In the genomic region with DNA sequence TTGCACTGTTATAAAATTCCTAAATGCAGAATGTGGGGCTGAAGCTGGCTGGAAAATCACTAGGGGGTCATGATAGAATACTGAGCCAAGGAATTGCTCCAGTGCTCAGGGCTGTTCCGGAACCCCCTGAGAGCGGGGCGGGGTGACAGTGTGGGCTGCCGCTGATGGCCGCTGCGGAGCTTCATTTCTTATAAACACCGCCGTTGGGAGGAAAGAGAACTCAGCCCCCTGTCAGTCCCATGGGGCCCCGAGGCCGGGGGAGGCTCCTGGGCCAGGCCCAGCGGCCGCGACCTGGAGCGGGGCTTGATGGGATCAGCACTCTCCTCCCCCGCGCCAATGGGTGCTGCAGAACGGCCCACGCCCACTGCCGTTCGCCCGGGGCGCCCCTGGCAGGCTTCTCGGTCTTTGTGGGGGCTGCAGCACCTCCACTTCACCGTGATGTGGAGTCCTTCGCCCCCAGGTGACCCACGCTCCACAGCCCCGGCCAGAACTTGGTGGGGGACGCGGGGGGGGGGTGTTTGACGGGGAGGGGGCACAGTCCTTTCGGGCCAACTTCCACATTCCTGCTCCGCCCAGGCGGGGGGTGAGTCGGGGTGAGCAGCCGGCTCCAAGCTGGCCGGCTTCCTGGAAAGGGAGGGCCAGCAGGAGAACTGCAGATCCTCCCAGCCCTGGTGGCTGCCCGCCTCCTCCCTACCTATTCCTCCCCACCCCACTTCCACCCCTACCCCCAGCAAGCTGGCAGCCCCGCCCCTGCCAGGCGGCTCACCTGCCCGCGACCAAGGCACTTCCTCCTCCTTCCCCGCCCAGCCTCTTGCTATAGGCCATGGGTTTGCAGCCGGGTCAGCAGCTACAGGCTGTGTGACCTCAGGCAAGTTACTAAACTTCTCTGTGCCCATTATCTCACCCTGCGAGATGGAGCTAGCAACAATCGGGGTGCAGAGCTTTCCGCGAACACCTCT, we compare ENCODE assay signal across 8 cellular contexts.
A peak's percentile ranks its signal among the peaks of the same experiment; 100 is the strongest.
DNase-seq lines count a peak whose midpoint lies in the region; ATAC-seq and TF ChIP-seq lines count a peak whose summit lies in the region.

No MANE protein-coding gene starts in this region.

- in situ Hi-C loops in GM18951 (cut with MboI; ENCODE audit: low sequenced_read_pairs, unreplicated experiment): no loop called here

- peak; percentile 73 for TF ChIP-seq POLR2A in GM18951 (IDR thresholded peaks at IDR 0.05; ENCODE audit: extremely low read depth, insufficient read depth, insufficient read length)

- peak; percentile 30 for TF ChIP-seq CTCF in choroid plexus epithelial cell (conservative IDR thresholded peaks at IDR 0.05; ENCODE audit: low read depth, low read length)

- ATAC-seq in HG03175 (IDR thresholded peaks at IDR 0.05; ENCODE audit: unreplicated experiment): peak; percentile 49

- peak overlapping the region; percentile 67 for H3K4me3 ChIP-seq in choroid plexus epithelial cell (ENCODE audit: low read depth, low read length)

- peak; percentile 88 for DNase-seq in AG08395 (ENCODE audit: low spot score)
- peak; percentile 77 for DNase-seq in NCI-H345 (lab: John Stamatoyannopoulos, UW)
- peak; percentile 70 to 76 for DNase-seq in activated CD4-positive, alpha-beta T cell treated with anti-CD3 and anti-CD28 coated beads for 24 hours (ENCODE audit: low read depth in 2 of 2)
- peak; percentile 95 for DNase-seq in choroid plexus epithelial cell (ENCODE audit: low read depth)
- peak; percentile 98 for DNase-seq in kidney tubule cell (ENCODE audit: low spot score)
- peak; percentile 53 to 84 (median 72) for DNase-seq in stimulated activated CD4-positive, alpha-beta T cell treated with anti-CD3 and anti-CD28 coated beads, Interleukin-1b, Interleukin-23, amount 100 ng/mL, for 24 hours (ENCODE audit: low read depth in 4 of 4, low spot score in 1 of 4)

Comparison
In these comparisons a context has a peak if more than half of its experiments do, and no peak if none do; other contexts are left out.
1. Peak in every context shown above with its lines: DNase-seq, ATAC-seq and H3K4me3 ChIP-seq.